In genomic region chr5:87099967-87100366, GRCh38 we compare ENCODE assay signal across 24 cellular contexts.
DNase-seq lines count a peak whose midpoint lies in the region; FAIRE-seq and TF ChIP-seq lines count a peak whose summit lies in the region.
"Had no signal": no experiment of that assay in that cellular context is flagged by ENCODE, and none has a peak within 500 bp of the region (broad histone marks: within the 10 kb centered on the region; RNA-seq: fewer than 3 reads in every experiment).

No MANE protein-coding gene starts in this region.

- peak; percentile 34 for DNase-seq in HT-29 (ENCODE audit: low spot score)
- peak; percentile 4 for DNase-seq in NCI-H345 treated with DMSO at 0.1 percent for 48 hours (lab: John Stamatoyannopoulos, UW; ENCODE audit: unreplicated experiment)
- DNase-seq in keratinocyte (ENCODE audit: low read depth, low spot score) = no peak
- no peak for DNase-seq in progenitor cell of endocrine pancreas (ENCODE audit: low spot score, unreplicated experiment)
- no peak for DNase-seq in stimulated activated CD4-positive, alpha-beta T cell treated with anti-CD3 and anti-CD28 coated beads, Interleukin-15, amount 100 ng/mL, for 24 hours
- no peak for DNase-seq in NCI-H2171 (lab: John Stamatoyannopoulos, UW)
- DNase-seq in GM19238 (ENCODE audit: insufficient read length, low spot score) = no peak
- DNase-seq: activated CD4-positive, alpha-beta T cell treated with anti-CD3 and anti-CD28 coated beads, Interleukin-2, amount 10 ng/mL, durations not matched to agents 24 days and 14 days; anterior cingulate cortex; effector memory CD4-positive, alpha-beta T cell; hypothalamus; mesenchymal stem cell; NCI-H1048; NCI-H187 treated with DMSO at 0.1 percent for 48 hours; NCI-H526 treated with DMSO at 0.1 percent for 48 hours; stimulated activated CD4-positive, alpha-beta T cell treated with anti-CD3 and anti-CD28 coated beads, Interleukin-12 subunit alpha, Interleukin-12 subunit beta, amount 100 ng/mL, for 4 hours; stimulated activated CD4-positive, alpha-beta T cell treated with anti-CD3 and anti-CD28 coated beads, Interleukin-4, amount 100 ng/mL, for 1 hour; T-cell; tibial artery had no signal

- H3K27ac ChIP-seq in keratinocyte (ENCODE audit: control insufficient read depth, insufficient read depth, low read length) = peak overlapping the region; percentile 41
- H3K27ac ChIP-seq: BLaER1 treated with 17β-estradiol and CSF1 and Interleukin-3, amounts not matched to agents 10 nM and 100 nM; cardiac muscle cell; tibial artery had no signal

- H3K4me3 ChIP-seq in keratinocyte (ENCODE audit: control insufficient read depth in 2 of 3, extremely low read depth in 1 of 3, insufficient read depth in 2 of 3, low read depth in 1 of 3, low read length in 3 of 3) = no peak overlapping the region
- H3K4me3 ChIP-seq: BLaER1 treated with 17β-estradiol and CSF1 and Interleukin-3, amounts not matched to agents 10 nM and 100 nM; cardiac muscle cell; tibial artery had no signal

- peaks cover 13% of the 10 kb centered on the region for H3K4me1 ChIP-seq in keratinocyte (ENCODE audit: control insufficient read depth, extremely low read depth, insufficient read depth, low read length)
- H3K4me1 ChIP-seq: tibial artery had no signal

- H3K36me3 ChIP-seq in keratinocyte (ENCODE audit: control insufficient read depth in 2 of 2, extremely low read depth in 1 of 2, insufficient read depth in 2 of 2, low read length in 2 of 2) = no peaks in the 10 kb centered on the region
- H3K36me3 ChIP-seq: BLaER1 treated with 17β-estradiol and CSF1 and Interleukin-3, amounts not matched to agents 10 nM and 100 nM; cardiac muscle cell; tibial artery had no signal

- H2AFZ ChIP-seq in keratinocyte (ENCODE audit: control insufficient read depth, low read length) = no peak overlapping the region

- no peaks in the 10 kb centered on the region for H3K79me2 ChIP-seq in keratinocyte (ENCODE audit: control insufficient read depth, insufficient read depth, low read length)

- no peaks in the 10 kb centered on the region for H3K27me3 Mint-ChIP-seq in progenitor cell of endocrine pancreas
- H3K27me3 Mint-ChIP-seq: T-cell had no signal

- FAIRE-seq in keratinocyte (lab: Jason Lieb, UNC) = no peak
- FAIRE-seq: G401.6, HepG2 had no signal

- peaks cover 9% of the 10 kb centered on the region for H3K4me1 Mint-ChIP-seq in progenitor cell of endocrine pancreas (ENCODE audit: low read depth)

- no peaks in the 10 kb centered on the region for H3K9me1 ChIP-seq in keratinocyte (ENCODE audit: control insufficient read depth, extremely low read depth, insufficient read depth, low read length)

- TF ChIP-seq CTCF in keratinocyte (optimal IDR thresholded peaks at IDR 0.05 in 1 of 3, IDR thresholded peaks at IDR 0.05 in 1 of 3, conservative IDR thresholded peaks at IDR 0.05 in 1 of 3; ENCODE audit: extremely low read depth in 1 of 3, insufficient read depth in 2 of 3, low read length in 3 of 3) (no peak), progenitor cell of endocrine pancreas (IDR thresholded peaks at IDR 0.05; ENCODE audit: unreplicated experiment) (no peak)

- peak overlapping the region; percentile 6 for H3K27ac Mint-ChIP-seq in progenitor cell of endocrine pancreas
- H3K27ac Mint-ChIP-seq: activated CD4-positive, alpha-beta T cell treated with anti-CD3 and anti-CD28 coated beads, Interleukin-2, amount 10 ng/mL, durations not matched to agents 24 days and 14 days; activated naive CD4-positive, alpha-beta T cell treated with anti-CD3 and anti-CD28 coated beads, Interleukin-2, amount 50 U/mL, for 72 hours had no signal

- H4K20me1 ChIP-seq in keratinocyte (ENCODE audit: control insufficient read depth, extremely low read depth, insufficient read depth, low read length) = no peaks in the 10 kb centered on the region
- H4K20me1 ChIP-seq: BLaER1 treated with 17β-estradiol and CSF1 and Interleukin-3, amounts not matched to agents 10 nM and 100 nM had no signal

- no peak overlapping the region for H3K4me2 ChIP-seq in keratinocyte (ENCODE audit: control insufficient read depth, extremely low read depth, insufficient read depth, low read depth, low read length)
- H3K4me2 ChIP-seq: BLaER1 treated with 17β-estradiol and CSF1 and Interleukin-3, amounts not matched to agents 10 nM and 100 nM had no signal

- dilution Hi-C loops in keratinocyte (cut with MboI; ENCODE audit: extremely low pct_ligation_motif_present, low sequenced_read_pairs) = no loop called here

- no peaks in the 10 kb centered on the region for H3K9me3 ChIP-seq in keratinocyte (ENCODE audit: control insufficient read depth, low read depth, low read length)
- H3K9me3 ChIP-seq: BLaER1 treated with 17β-estradiol and CSF1 and Interleukin-3, amounts not matched to agents 10 nM and 100 nM; tibial artery had no signal

- no peaks in the 10 kb centered on the region for H3K9me3 Mint-ChIP-seq in progenitor cell of endocrine pancreas (ENCODE audit: low read depth)
- H3K9me3 Mint-ChIP-seq: T-cell had no signal

- H3K27me3 ChIP-seq in keratinocyte (ENCODE audit: control insufficient read depth, extremely low read depth, insufficient read depth, low read length) = no peaks in the 10 kb centered on the region
- H3K27me3 ChIP-seq: BLaER1 treated with 17β-estradiol and CSF1 and Interleukin-3, amounts not matched to agents 10 nM and 100 nM; cardiac muscle cell; tibial artery had no signal

- H3K4me3 Mint-ChIP-seq in progenitor cell of endocrine pancreas (ENCODE audit: low read depth) = no peak overlapping the region
- H3K4me3 Mint-ChIP-seq: activated CD4-positive, alpha-beta T cell treated with anti-CD3 and anti-CD28 coated beads, Interleukin-2, amount 10 ng/mL, durations not matched to agents 24 days and 14 days; T-cell had no signal

- H3K9ac ChIP-seq in keratinocyte (ENCODE audit: control insufficient read depth, extremely low read depth, insufficient read depth, low read length) = no peak overlapping the region
- H3K9ac ChIP-seq: BLaER1 treated with 17β-estradiol and CSF1 and Interleukin-3, amounts not matched to agents 10 nM and 100 nM had no signal

- H3K36me3 Mint-ChIP-seq in progenitor cell of endocrine pancreas (ENCODE audit: insufficient read depth) = no peaks in the 10 kb centered on the region
- H3K36me3 Mint-ChIP-seq: activated naive CD4-positive, alpha-beta T cell treated with anti-CD3 and anti-CD28 coated beads, Interleukin-2, amount 50 U/mL, for 72 hours; T-cell had no signal

Comparison
In these comparisons a context has a peak if more than half of its experiments do, and no peak if none do; other contexts are left out.
1. DNase-seq: peak in HT-29 (single experiment) and NCI-H345 treated with DMSO at 0.1 percent for 48 hours (single experiment); none in keratinocyte (single experiment), progenitor cell of endocrine pancreas (single experiment), stimulated activated CD4-positive, alpha-beta T cell treated with anti-CD3 and anti-CD28 coated beads, Interleukin-15, amount 100 ng/mL, for 24 hours (single experiment), NCI-H2171 (single experiment) and GM19238 (single experiment).